In genomic region chr4:175147233-175147632, GRCh38 we compare ENCODE assay signal across 9 cellular contexts.
"Had no signal": no experiment of that assay in that cellular context is flagged by ENCODE, and none has a peak within 500 bp of the region (broad histone marks: within the 10 kb centered on the region; RNA-seq: fewer than 3 reads in every experiment).

No MANE protein-coding gene starts in this region.

- DNase-seq: GM23248, GOT3, H9, HCEC 1CT, HFFc6, KBM-7 had no signal

- H3K27ac ChIP-seq: GM23248, HL-60, KMS-11 had no signal

- H3K4me3 ChIP-seq: GM23248 had no signal

- ATAC-seq: HepG2 had no signal
